Comparison of ENCODE assay signal across 8 cellular contexts in the genomic region with DNA sequence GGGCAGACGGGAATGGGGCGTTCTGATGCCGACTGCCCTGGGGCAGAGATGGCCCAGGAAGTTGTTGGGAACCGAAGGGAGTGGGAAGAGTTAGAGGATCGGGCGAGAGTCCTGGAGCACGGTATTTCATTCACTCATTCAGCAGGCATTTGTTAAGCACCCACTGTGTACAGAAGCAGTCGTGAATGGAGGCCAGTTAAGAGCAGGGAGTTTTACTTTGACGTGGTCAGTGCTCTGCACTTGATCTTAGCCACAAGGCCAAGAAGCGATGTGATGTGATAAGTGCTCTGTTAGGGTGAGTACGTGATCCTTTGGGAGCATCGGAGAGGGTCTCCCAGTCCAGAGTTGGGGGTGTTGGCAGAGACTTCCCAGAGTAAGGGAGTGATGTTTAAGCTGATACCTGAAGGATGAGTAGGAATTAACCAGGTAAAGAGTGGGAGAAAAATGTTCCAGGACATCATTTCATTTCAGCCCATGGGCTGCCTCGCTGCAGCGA. TPM values are rescaled to one million over a fixed set of nuclear protein-coding genes. Genes with fewer than 3 reads are reported as not detected.
DNase-seq lines count a peak whose midpoint lies in the region; ATAC-seq, FAIRE-seq and TF ChIP-seq lines count a peak whose summit lies in the region.

No MANE protein-coding gene starts in this region.

- H3K27ac ChIP-seq in lung (ENCODE audit: low read depth in 1 of 2, low read length in 1 of 2) (peak overlapping the region; percentile 95 to 98), vagina (peak overlapping the region; percentile 84)

- WGBS in lung, 2 donors: 30 to 34% methylated on average over 14 of the region's 14 CpGs

- no peak for FAIRE-seq in HTR-8/SVneo (lab: Jason Lieb, UNC)

- no peaks in the 10 kb centered on the region for H3K27me3 Mint-ChIP-seq in activated naive CD8-positive, alpha-beta T cell treated with anti-CD3 and anti-CD28 coated beads for 36 hours

- no peak for DNase-seq in activated naive CD8-positive, alpha-beta T cell treated with anti-CD3 and anti-CD28 coated beads for 36 hours
- DNase-seq in lung (ENCODE audit: low spot score) (no peak), vagina (ENCODE audit: extremely low spot score in 2 of 2) (no peak), NCI-H187 treated with DMSO at 0.1 percent for 48 hours (lab: John Stamatoyannopoulos, UW) (no peak), HTR-8/SVneo (ENCODE audit: insufficient read length, low spot score) (no peak), LoVo (ENCODE audit: low spot score) (no peak)

- peak overlapping the region; percentile 98 for H3K4me3 Mint-ChIP-seq in activated naive CD8-positive, alpha-beta T cell treated with anti-CD3 and anti-CD28 coated beads for 36 hours

- H3K4me1 ChIP-seq in lung (ENCODE audit: control insufficient read depth in 2 of 2, insufficient read depth in 2 of 2, low read length in 2 of 2) (peaks cover 0 to 5% of the 10 kb centered on the region in 2 donors), vagina (peaks cover 32% of the 10 kb centered on the region)

- H3K36me3 ChIP-seq in lung (ENCODE audit: control insufficient read depth in 2 of 2, insufficient read depth in 2 of 2, low read length in 2 of 2): peaks cover 0 to 3% of the 10 kb centered on the region in 2 donors
- H3K36me3 ChIP-seq in vagina: peaks cover 0 to 7% of the 10 kb centered on the region in 2 donors

- H3K4me3 ChIP-seq in lung (peak overlapping the region; percentile 67), vagina (peak overlapping the region; percentile 73 to 77)

- H3K4me1 Mint-ChIP-seq in activated naive CD8-positive, alpha-beta T cell treated with anti-CD3 and anti-CD28 coated beads for 36 hours: peaks cover 42% of the 10 kb centered on the region

- H3K9me3 ChIP-seq in lung (ENCODE audit: control insufficient read depth in 2 of 2, insufficient read depth in 1 of 2, low read length in 1 of 2) (no peaks in the 10 kb centered on the region), vagina (no peaks in the 10 kb centered on the region)

- peak; percentile 9 for ATAC-seq in GM18498 (IDR thresholded peaks at IDR 0.05; ENCODE audit: unreplicated experiment)
- peak; percentile 18 for ATAC-seq in HG02852 (IDR thresholded peaks at IDR 0.05; ENCODE audit: unreplicated experiment)
- no peak for ATAC-seq in lung (ENCODE audit: insufficient read depth, low FRiP score)

- H3K27me3 ChIP-seq in lung (ENCODE audit: control insufficient read depth, insufficient read depth): no peaks in the 10 kb centered on the region
- H3K27me3 ChIP-seq in vagina: no peaks in the 10 kb centered on the region

- no peak for TF ChIP-seq POLR2A in vagina (IDR thresholded peaks at IDR 0.05)

- no peaks in the 10 kb centered on the region for H3K9me3 Mint-ChIP-seq in activated naive CD8-positive, alpha-beta T cell treated with anti-CD3 and anti-CD28 coated beads for 36 hours

- TF ChIP-seq CTCF in lung (IDR thresholded peaks at IDR 0.05; ENCODE audit: control extremely low read depth, extremely low read depth) (no peak), vagina (IDR thresholded peaks at IDR 0.05) (no peak)

- intact Hi-C loops in vagina (cut with DNase I): loop anchor here (10.0 kb wide), 1 partner anchor 63 kb away; no protein-coding TSS in a partner anchor

- H3K27ac Mint-ChIP-seq in activated naive CD8-positive, alpha-beta T cell treated with anti-CD3 and anti-CD28 coated beads for 36 hours: peak overlapping the region; percentile 96

- peaks cover 28% of the 10 kb centered on the region for H3K36me3 Mint-ChIP-seq in activated naive CD8-positive, alpha-beta T cell treated with anti-CD3 and anti-CD28 coated beads for 36 hours

RNA-seq across cellular contexts. Expression of gene ZFYVE27, which starts 0.9 kb away (rescaled TPM):
- 10 to 100 TPM; 20.9 to 22.8 TPM for total RNA-seq in activated naive CD8-positive, alpha-beta T cell treated with anti-CD3 and anti-CD28 coated beads for 36 hours
- 10 to 100 TPM; 30.9 to 33.9 TPM for total RNA-seq in lung
- polyA plus RNA-seq in lung: 10 to 100 TPM; 21.1 to 22.7 TPM
- total RNA-seq in vagina: 28.0 TPM

RNA-seq across cellular contexts. Expression of gene MARVELD1, which starts 24.3 kb away (rescaled TPM):
- 1 to 10 TPM; 4.1 to 5.5 TPM for total RNA-seq in activated naive CD8-positive, alpha-beta T cell treated with anti-CD3 and anti-CD28 coated beads for 36 hours
- 10 to 100 TPM; 22.3 to 57.9 TPM for total RNA-seq in lung
- 10 to 100 TPM; 15.7 to 26.0 TPM for polyA plus RNA-seq in lung
- 24.1 TPM for total RNA-seq in vagina

RNA-seq across cellular contexts. Expression of gene SFRP5, which starts 34.0 kb away (rescaled TPM):
- total RNA-seq in activated naive CD8-positive, alpha-beta T cell treated with anti-CD3 and anti-CD28 coated beads for 36 hours: under 1 TPM; 0.22 to 0.27 TPM
- total RNA-seq in lung (10 to 100 TPM in 1 of 2 donors, 1 to 10 TPM in 1; 2.4 to 12.8 TPM), vagina (1.7 TPM)
- polyA plus RNA-seq in lung: under 1 TPM; 0.44 to 0.93 TPM

RNA-seq across cellular contexts. Expression of gene AVPI1, which starts 50.8 kb away (rescaled TPM):
- total RNA-seq in activated naive CD8-positive, alpha-beta T cell treated with anti-CD3 and anti-CD28 coated beads for 36 hours: 1 to 10 TPM; 3.1 to 3.2 TPM
- total RNA-seq in lung: 10 to 100 TPM; 16.8 to 26.8 TPM
- 10 to 100 TPM; 15.1 to 18.9 TPM for polyA plus RNA-seq in lung
- total RNA-seq in vagina: 125 TPM
